Comparison of ENCODE assay signal across 21 cellular contexts in the genomic region with DNA sequence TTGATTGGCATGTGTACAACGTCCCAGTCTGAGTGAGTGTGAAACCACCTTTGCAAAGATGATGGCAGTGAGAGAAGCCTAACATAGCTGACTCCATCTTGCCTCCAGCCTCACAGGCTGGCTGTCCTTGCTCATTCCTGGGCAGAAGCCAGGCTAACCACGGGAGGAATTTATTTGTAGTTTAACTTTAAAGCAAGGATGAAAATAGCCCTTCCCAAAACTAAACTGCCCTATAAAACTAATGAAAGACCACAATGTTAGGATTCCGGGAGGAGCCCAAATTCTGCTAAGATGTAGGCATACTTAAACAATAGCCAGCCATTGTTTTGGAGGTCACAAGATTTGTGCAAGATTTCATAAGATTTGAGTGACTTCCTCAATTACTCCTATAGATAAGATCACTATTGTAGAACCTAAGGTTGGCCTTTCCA.
DNase-seq lines count a peak whose midpoint lies in the region; ATAC-seq and TF ChIP-seq lines count a peak whose summit lies in the region.
"Had no signal": no experiment of that assay in that cellular context is flagged by ENCODE, and none has a peak within 500 bp of the region (broad histone marks: within the 10 kb centered on the region; RNA-seq: fewer than 3 reads in every experiment).

No MANE protein-coding gene starts in this region.

- H3K27me3 ChIP-seq in tibial artery, result peaks cover 0 to 7% of the 10 kb centered on the region in 2 donors

- no peak overlapping the region for H3K4me3 ChIP-seq in tibial artery
- H3K4me3 ChIP-seq: GM12878 had no signal

- DNase-seq in EL (peak; percentile 53), LoVo (ENCODE audit: low spot score) (peak; percentile 4), amniotic epithelial cell (ENCODE audit: low read depth) (peak; percentile 3), kidney tubule cell (ENCODE audit: low spot score) (peak; percentile 7), NCI-H128 (lab: John Stamatoyannopoulos, UW; ENCODE audit: unreplicated experiment) (no peak), NCI-H510A treated with DMSO at 0.1 percent for 48 hours (lab: John Stamatoyannopoulos, UW) (no peak), tibial artery (no peak)
- DNase-seq: CD8-positive, alpha-beta T cell; DMS 273 treated with DMSO at 0.1 percent for 48 hours; Karpas-422; NCI-H1048; NCI-H1694; NCI-H2107; NCI-H345; Right ventricle myocardium superior; T-helper 2 cell had no signal

- H3K4me1 ChIP-seq in tibial artery, result no peaks in the 10 kb centered on the region

- H3K27ac ChIP-seq in tibial artery, result no peak overlapping the region

- no peak for ATAC-seq in HG03039 (IDR thresholded peaks at IDR 0.05; ENCODE audit: unreplicated experiment)
- ATAC-seq: CD8-positive, alpha-beta T cell; GM12878; HepG2; Panc1; SK-N-SH treated with all-trans-retinoic acid at 6 μM for 48 hours had no signal

- intact Hi-C loops in tibial artery (cut with DNase I; ENCODE audit: low total_unique reads), result no loop called here

- no peaks in the 10 kb centered on the region for H3K9me3 ChIP-seq in tibial artery

- H3K36me3 ChIP-seq in tibial artery, result no peaks in the 10 kb centered on the region

- no peak for TF ChIP-seq CTCF in tibial artery (IDR thresholded peaks at IDR 0.05)

Comparison
In these comparisons a context has a peak if more than half of its experiments do, and no peak if none do; other contexts are left out.
1. DNase-seq: peak in EL (single experiment), LoVo (single experiment), amniotic epithelial cell (single experiment) and kidney tubule cell (single experiment); none in NCI-H128 (single experiment), NCI-H510A treated with DMSO at 0.1 percent for 48 hours (single experiment) and tibial artery (0 of 2).